In the genomic region with DNA sequence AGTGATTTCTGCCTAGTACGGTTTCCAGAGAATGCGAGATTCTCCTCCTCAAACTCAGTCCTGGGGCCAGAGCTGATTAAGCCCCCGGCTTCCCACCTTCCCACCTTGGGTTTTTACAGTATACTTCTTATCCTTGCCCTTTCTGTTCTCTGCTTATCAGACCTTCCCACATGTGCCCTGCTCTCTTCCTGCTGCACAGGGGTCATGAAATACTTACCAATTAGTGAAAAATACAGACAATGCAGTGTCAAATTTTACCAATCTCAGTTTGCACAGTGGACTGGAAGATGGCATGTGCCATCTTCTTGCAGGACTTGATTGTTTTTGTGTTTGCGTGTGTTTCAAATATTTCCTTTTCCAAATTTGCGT, we compare ENCODE assay signal across 1 cellular context.
A peak's percentile ranks its signal among the peaks of the same experiment; 100 is the strongest.
TF ChIP-seq lines count a peak whose summit lies in the region.

No MANE protein-coding gene starts in this region.

TF ChIP-seq in K562, 482 proteins besides CTCF, POLR2A, EP300 and RAD21:
- TF ChIP-seq SLC30A9 (CRISPR knock-in tag; IDR thresholded peaks at IDR 0.05) (no peak), SOX6 (IDR thresholded peaks at IDR 0.05) (peak; percentile 54), KLF16 (IDR thresholded peaks at IDR 0.05) (peak; percentile 57; the same call in 1 of the 2 replicates), MEF2D (tag; conservative IDR thresholded peaks at IDR 0.05; ENCODE audit: low read depth) (no peak), TEAD4 (IDR thresholded peaks at IDR 0.05; ENCODE audit: low read length) (peak; percentile 72), TEAD4 (CRISPR knock-in tag; IDR thresholded peaks at IDR 0.05; ENCODE audit: borderline replicate concordance) (no peak), KDM1A (IDR thresholded peaks at IDR 0.05) (peak; percentile 86 to 88), PPARD (CRISPR knock-in tag; IDR thresholded peaks at IDR 0.05) (no peak), ARID1B (IDR thresholded peaks at IDR 0.05) (peak; percentile 89), TRIM24 (IDR thresholded peaks at IDR 0.05) (peak in 1 of 2 experiments; percentile 27; a peak in 1 of 4 replicates), CBFA2T3 (IDR thresholded peaks at IDR 0.05) (peak; percentile 89), BDP1 (IDR thresholded peaks at IDR 0.05; ENCODE audit: insufficient read depth, insufficient read length) (no peak), TBL1XR1 (IDR thresholded peaks at IDR 0.05; ENCODE audit: low read length in 2 of 2) (no peak), SMARCA4 (IDR thresholded peaks at IDR 0.05) (peak; percentile 78), NFE2 (IDR thresholded peaks at IDR 0.05; ENCODE audit: low read depth) (no peak), NCOR1 (IDR thresholded peaks at IDR 0.05) (peak; percentile 59), RCOR1 (IDR thresholded peaks at IDR 0.05; ENCODE audit: borderline replicate concordance in 1 of 2, low read depth in 2 of 2, low read length in 2 of 2) (peak in 1 of 2 experiments; percentile 67; a peak in 1 of 4 replicates), MTA2 (IDR thresholded peaks at IDR 0.05; ENCODE audit: low read depth) (peak; percentile 61), HDAC1 (IDR thresholded peaks at IDR 0.05) (peak in 1 of 2 experiments; percentile 39; a peak in 1 of 4 replicates), EHMT2 (IDR thresholded peaks at IDR 0.05) (no peak), NBN (IDR thresholded peaks at IDR 0.05; ENCODE audit: low read depth) (no peak), SMARCE1 (IDR thresholded peaks at IDR 0.05) (peak; percentile 65), GTF2F1 (IDR thresholded peaks at IDR 0.05; ENCODE audit: low read depth, low read length) (no peak), ZKSCAN8 (CRISPR knock-in tag; IDR thresholded peaks at IDR 0.05) (no peak), STAT5A (IDR thresholded peaks at IDR 0.05; ENCODE audit: borderline replicate concordance, low read length) (no peak), DPF2 (IDR thresholded peaks at IDR 0.05) (peak; percentile 75), HNRNPH1 (optimal IDR thresholded peaks at IDR 0.05; ENCODE audit: low read depth, low read length) (no peak), SNRNP70 (optimal IDR thresholded peaks at IDR 0.05; ENCODE audit: low read depth, low read length) (no peak), NCOA2 (IDR thresholded peaks at IDR 0.05; ENCODE audit: partially characterized antibody in 2 of 2) (no peak), TAL1 (IDR thresholded peaks at IDR 0.05) (peak; percentile 76), LEF1 (IDR thresholded peaks at IDR 0.05) (0 out of 2 replicates have a peak, but pooled peaks have one; percentile 26), HDAC2 (IDR thresholded peaks at IDR 0.05) (0 out of 2 replicates have a peak, but pooled peaks have one; percentile 41), ZNF766 (CRISPR knock-in tag; conservative IDR thresholded peaks at IDR 0.05) (no peak), MED1 (CRISPR knock-in tag; IDR thresholded peaks at IDR 0.05; ENCODE audit: borderline replicate concordance) (no peak), POLR2AphosphoS5 (IDR thresholded peaks at IDR 0.05; ENCODE audit: control insufficient read depth, insufficient read depth, low read depth, low read length) (peak; percentile 53; the same call in 1 of the 2 replicates), ZFPM2 (CRISPR knock-in tag; IDR thresholded peaks at IDR 0.05) (no peak), TCF3 (CRISPR knock-in tag; IDR thresholded peaks at IDR 0.05) (peak; percentile 87), CBFA2T2 (conservative IDR thresholded peaks at IDR 0.05) (peak; percentile 78), NR2C2 (CRISPR knock-in tag; IDR thresholded peaks at IDR 0.05) (no peak), NR2C2 (tag; IDR thresholded peaks at IDR 0.05) (0 out of 2 replicates have a peak, but pooled peaks have one; percentile 15)
- TF ChIP-seq, protein P1, sequence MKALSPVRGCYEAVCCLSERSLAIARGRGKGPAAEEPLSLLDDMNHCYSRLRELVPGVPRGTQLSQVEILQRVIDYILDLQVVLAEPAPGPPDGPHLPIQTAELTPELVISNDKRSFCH (CRISPR knock-in tag; IDR thresholded peaks at IDR 0.05): no peak
- TF ChIP-seq, protein P1 (tag; IDR thresholded peaks at IDR 0.05): no peak
- TF ChIP-seq, protein P2, sequence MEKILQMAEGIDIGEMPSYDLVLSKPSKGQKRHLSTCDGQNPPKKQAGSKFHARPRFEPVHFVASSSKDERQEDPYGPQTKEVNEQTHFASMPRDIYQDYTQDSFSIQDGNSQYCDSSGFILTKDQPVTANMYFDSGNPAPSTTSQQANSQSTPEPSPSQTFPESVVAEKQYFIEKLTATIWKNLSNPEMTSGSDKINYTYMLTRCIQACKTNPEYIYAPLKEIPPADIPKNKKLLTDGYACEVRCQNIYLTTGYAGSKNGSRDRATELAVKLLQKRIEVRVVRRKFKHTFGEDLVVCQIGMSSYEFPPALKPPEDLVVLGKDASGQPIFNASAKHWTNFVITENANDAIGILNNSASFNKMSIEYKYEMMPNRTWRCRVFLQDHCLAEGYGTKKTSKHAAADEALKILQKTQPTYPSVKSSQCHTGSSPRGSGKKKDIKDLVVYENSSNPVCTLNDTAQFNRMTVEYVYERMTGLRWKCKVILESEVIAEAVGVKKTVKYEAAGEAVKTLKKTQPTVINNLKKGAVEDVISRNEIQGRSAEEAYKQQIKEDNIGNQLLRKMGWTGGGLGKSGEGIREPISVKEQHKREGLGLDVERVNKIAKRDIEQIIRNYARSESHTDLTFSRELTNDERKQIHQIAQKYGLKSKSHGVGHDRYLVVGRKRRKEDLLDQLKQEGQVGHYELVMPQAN (IDR thresholded peaks at IDR 0.05; ENCODE audit: borderline replicate concordance): no peak
- TF ChIP-seq, protein P3, sequence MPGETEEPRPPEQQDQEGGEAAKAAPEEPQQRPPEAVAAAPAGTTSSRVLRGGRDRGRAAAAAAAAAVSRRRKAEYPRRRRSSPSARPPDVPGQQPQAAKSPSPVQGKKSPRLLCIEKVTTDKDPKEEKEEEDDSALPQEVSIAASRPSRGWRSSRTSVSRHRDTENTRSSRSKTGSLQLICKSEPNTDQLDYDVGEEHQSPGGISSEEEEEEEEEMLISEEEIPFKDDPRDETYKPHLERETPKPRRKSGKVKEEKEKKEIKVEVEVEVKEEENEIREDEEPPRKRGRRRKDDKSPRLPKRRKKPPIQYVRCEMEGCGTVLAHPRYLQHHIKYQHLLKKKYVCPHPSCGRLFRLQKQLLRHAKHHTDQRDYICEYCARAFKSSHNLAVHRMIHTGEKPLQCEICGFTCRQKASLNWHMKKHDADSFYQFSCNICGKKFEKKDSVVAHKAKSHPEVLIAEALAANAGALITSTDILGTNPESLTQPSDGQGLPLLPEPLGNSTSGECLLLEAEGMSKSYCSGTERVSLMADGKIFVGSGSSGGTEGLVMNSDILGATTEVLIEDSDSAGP (CRISPR knock-in tag; IDR thresholded peaks at IDR 0.05): no peak
- TF ChIP-seq, protein P4, sequence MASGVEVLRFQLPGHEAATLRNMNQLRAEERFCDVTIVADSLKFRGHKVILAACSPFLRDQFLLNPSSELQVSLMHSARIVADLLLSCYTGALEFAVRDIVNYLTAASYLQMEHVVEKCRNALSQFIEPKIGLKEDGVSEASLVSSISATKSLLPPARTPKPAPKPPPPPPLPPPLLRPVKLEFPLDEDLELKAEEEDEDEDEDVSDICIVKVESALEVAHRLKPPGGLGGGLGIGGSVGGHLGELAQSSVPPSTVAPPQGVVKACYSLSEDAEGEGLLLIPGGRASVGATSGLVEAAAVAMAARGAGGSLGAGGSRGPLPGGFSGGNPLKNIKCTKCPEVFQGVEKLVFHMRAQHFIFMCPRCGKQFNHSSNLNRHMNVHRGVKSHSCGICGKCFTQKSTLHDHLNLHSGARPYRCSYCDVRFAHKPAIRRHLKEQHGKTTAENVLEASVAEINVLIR (CRISPR knock-in tag; IDR thresholded peaks at IDR 0.05): no peak
- TF ChIP-seq, protein P5, sequence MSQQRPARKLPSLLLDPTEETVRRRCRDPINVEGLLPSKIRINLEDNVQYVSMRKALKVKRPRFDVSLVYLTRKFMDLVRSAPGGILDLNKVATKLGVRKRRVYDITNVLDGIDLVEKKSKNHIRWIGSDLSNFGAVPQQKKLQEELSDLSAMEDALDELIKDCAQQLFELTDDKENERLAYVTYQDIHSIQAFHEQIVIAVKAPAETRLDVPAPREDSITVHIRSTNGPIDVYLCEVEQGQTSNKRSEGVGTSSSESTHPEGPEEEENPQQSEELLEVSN (IDR thresholded peaks at IDR 0.05; ENCODE audit: borderline replicate concordance in 1 of 2, extremely low read depth in 1 of 2, insufficient read depth in 1 of 2, insufficient read length in 1 of 2, low read depth in 1 of 2, low read length in 1 of 2, poor library complexity in 1 of 2, severe bottlenecking in 1 of 2): peak in 1 of 2 experiments; percentile 3
- TF ChIP-seq, protein P6, sequence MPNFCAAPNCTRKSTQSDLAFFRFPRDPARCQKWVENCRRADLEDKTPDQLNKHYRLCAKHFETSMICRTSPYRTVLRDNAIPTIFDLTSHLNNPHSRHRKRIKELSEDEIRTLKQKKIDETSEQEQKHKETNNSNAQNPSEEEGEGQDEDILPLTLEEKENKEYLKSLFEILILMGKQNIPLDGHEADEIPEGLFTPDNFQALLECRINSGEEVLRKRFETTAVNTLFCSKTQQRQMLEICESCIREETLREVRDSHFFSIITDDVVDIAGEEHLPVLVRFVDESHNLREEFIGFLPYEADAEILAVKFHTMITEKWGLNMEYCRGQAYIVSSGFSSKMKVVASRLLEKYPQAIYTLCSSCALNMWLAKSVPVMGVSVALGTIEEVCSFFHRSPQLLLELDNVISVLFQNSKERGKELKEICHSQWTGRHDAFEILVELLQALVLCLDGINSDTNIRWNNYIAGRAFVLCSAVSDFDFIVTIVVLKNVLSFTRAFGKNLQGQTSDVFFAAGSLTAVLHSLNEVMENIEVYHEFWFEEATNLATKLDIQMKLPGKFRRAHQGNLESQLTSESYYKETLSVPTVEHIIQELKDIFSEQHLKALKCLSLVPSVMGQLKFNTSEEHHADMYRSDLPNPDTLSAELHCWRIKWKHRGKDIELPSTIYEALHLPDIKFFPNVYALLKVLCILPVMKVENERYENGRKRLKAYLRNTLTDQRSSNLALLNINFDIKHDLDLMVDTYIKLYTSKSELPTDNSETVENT (CRISPR knock-in tag; IDR thresholded peaks at IDR 0.05): no peak
- TF ChIP-seq, protein P7, sequence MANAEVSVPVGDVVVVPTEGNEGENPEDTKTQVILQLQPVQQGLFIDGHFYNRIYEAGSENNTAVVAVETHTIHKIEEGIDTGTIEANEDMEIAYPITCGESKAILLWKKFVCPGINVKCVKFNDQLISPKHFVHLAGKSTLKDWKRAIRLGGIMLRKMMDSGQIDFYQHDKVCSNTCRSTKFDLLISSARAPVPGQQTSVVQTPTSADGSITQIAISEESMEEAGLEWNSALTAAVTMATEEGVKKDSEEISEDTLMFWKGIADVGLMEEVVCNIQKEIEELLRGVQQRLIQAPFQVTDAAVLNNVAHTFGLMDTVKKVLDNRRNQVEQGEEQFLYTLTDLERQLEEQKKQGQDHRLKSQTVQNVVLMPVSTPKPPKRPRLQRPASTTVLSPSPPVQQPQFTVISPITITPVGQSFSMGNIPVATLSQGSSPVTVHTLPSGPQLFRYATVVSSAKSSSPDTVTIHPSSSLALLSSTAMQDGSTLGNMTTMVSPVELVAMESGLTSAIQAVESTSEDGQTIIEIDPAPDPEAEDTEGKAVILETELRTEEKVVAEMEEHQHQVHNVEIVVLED (CRISPR knock-in tag; IDR thresholded peaks at IDR 0.05): no peak
TF ChIP-seq in K562: peak in this region for 22.
